Comparison of ENCODE assay signal across 20 cellular contexts in genomic region chr6:110395221-110395620, GRCh38. TPM values are rescaled to one million over a fixed set of nuclear protein-coding genes. Genes with fewer than 3 reads are reported as not detected.
"Had no signal": no experiment of that assay in that cellular context is flagged by ENCODE, and none has a peak within 500 bp of the region (broad histone marks: within the 10 kb centered on the region; RNA-seq: fewer than 3 reads in every experiment).

No MANE protein-coding gene starts in this region.

- H3K9me3 ChIP-seq: esophagus squamous epithelium, left lung, pancreas, spleen, thyroid gland had no signal

- H3K27ac ChIP-seq: left lung, pancreas, spleen, thyroid gland had no signal

- H3K36me3 ChIP-seq: esophagus squamous epithelium, left lung, pancreas, spleen, thyroid gland had no signal

- DNase-seq: activated CD4-positive, alpha-beta T cell treated with anti-CD3 and anti-CD28 coated beads, Interleukin-2, amount 10 ng/mL, durations not matched to agents 24 days and 14 days; activated CD8-positive, alpha-beta T cell treated with anti-CD3 and anti-CD28 coated beads for 36 hours; activated naive CD4-positive, alpha-beta T cell treated with anti-CD3 and anti-CD28 coated beads, Interleukin-2, amount 50 U/mL, for 16 hours; activated T-cell treated with anti-CD3 and anti-CD28 coated beads, Interleukin-2, amount 50 U/mL, for 4 hours; effector memory CD8-positive, alpha-beta T cell; esophagus squamous epithelium; glutamatergic neuron; left lung; mesenchymal stem cell; naive thymus-derived CD8-positive, alpha-beta T cell; pancreas; spleen; stimulated activated naive B cell treated with anti-CD40 and anti-IgM and Interleukin-4, amounts not matched to agents 10 μg/mL and 1 μg/mL and 100 μg/mL, for 72 hours; T1000; thyroid gland had no signal

- H3K27me3 ChIP-seq: esophagus squamous epithelium, pancreas, spleen, thyroid gland had no signal

- H3K4me1 ChIP-seq: thyroid gland had no signal

- ATAC-seq: activated CD8-positive, alpha-beta T cell treated with anti-CD3 and anti-CD28 coated beads for 36 hours; activated T-cell treated with anti-CD3 and anti-CD28 coated beads, Interleukin-2, amount 50 U/mL, for 4 hours; effector memory CD8-positive, alpha-beta T cell; left lung; naive thymus-derived CD8-positive, alpha-beta T cell; pancreas; stimulated activated naive B cell treated with anti-CD40 and anti-IgM and Interleukin-4, amounts not matched to agents 10 μg/mL and 1 μg/mL and 100 μg/mL, for 72 hours had no signal

- H3K4me3 ChIP-seq: esophagus squamous epithelium, left lung, pancreas, spleen, thyroid gland had no signal

RNA-seq across cellular contexts. Expression of gene DDO, which starts 20.2 kb away (rescaled TPM):
- total RNA-seq: activated CD4-positive, alpha-beta T cell treated with anti-CD3 and anti-CD28 coated beads, Interleukin-2, amount 10 ng/mL, durations not matched to agents 24 days and 14 days; activated CD8-positive, alpha-beta T cell treated with anti-CD3 and anti-CD28 coated beads for 36 hours; activated T-cell treated with anti-CD3 and anti-CD28 coated beads, Interleukin-2, amount 50 U/mL, for 4 hours; bronchial epithelial cell; naive thymus-derived CD8-positive, alpha-beta T cell; T-helper 1 cell treated with Interleukin-12 subunit alpha and Interleukin-12 subunit beta and Interleukin-4 antibody, amounts not matched to agents 30 ng/mL and 1 ng/mL, for 36 hours had no signal
- polyA plus RNA-seq: keratinocyte; naive thymus-derived CD8-positive, alpha-beta T cell had no signal

RNA-seq across cellular contexts. Expression of gene METTL24, which starts 37.1 kb away (rescaled TPM):
- total RNA-seq: activated CD4-positive, alpha-beta T cell treated with anti-CD3 and anti-CD28 coated beads, Interleukin-2, amount 10 ng/mL, durations not matched to agents 24 days and 14 days; activated CD8-positive, alpha-beta T cell treated with anti-CD3 and anti-CD28 coated beads for 36 hours; activated T-cell treated with anti-CD3 and anti-CD28 coated beads, Interleukin-2, amount 50 U/mL, for 4 hours; bronchial epithelial cell; dermis microvascular lymphatic vessel endothelial cell; fibroblast of villous mesenchyme; T-helper 1 cell treated with Interleukin-12 subunit alpha and Interleukin-12 subunit beta and Interleukin-4 antibody, amounts not matched to agents 30 ng/mL and 1 ng/mL, for 36 hours had no signal
- polyA plus RNA-seq: keratinocyte, spleen had no signal
